ENCODE assay signal across 2 cellular contexts in the genomic region with DNA sequence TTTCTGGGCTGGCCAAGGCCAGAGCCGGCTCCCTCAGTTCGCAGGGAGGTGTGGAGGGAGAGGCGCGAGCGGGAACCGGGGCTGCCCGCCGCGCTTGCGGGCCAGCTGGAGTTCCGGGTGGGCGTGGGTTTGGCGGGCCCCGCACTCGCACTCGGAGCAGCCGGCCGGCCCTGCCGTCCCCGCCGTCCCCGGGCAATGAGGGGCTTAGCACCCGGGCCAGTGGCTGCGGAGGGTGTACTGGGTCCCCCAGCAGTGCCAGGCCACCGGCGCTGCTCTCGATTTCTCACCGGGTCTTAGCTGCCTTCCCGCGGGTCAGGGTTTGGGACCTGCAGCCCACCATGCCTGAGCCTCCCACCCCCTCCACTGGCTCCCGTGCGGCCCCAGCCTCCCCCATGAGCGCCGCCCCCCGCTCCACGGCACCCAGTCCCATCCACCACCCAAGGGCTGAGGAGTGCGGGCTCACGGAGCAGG.
TF ChIP-seq lines count a peak whose summit lies in the region.

No MANE protein-coding gene starts in this region.

TF ChIP-seq in WTC11, 78 proteins besides CTCF, POLR2A, EP300 and RAD21:
- TF ChIP-seq ZNF416 (CRISPR knock-in tag; IDR thresholded peaks at IDR 0.05) (peak; percentile 93), ZNF671 (CRISPR knock-in tag; IDR thresholded peaks at IDR 0.05) (peak; percentile 83; the same call in 1 of the 2 replicates)
- TF ChIP-seq, protein P1, sequence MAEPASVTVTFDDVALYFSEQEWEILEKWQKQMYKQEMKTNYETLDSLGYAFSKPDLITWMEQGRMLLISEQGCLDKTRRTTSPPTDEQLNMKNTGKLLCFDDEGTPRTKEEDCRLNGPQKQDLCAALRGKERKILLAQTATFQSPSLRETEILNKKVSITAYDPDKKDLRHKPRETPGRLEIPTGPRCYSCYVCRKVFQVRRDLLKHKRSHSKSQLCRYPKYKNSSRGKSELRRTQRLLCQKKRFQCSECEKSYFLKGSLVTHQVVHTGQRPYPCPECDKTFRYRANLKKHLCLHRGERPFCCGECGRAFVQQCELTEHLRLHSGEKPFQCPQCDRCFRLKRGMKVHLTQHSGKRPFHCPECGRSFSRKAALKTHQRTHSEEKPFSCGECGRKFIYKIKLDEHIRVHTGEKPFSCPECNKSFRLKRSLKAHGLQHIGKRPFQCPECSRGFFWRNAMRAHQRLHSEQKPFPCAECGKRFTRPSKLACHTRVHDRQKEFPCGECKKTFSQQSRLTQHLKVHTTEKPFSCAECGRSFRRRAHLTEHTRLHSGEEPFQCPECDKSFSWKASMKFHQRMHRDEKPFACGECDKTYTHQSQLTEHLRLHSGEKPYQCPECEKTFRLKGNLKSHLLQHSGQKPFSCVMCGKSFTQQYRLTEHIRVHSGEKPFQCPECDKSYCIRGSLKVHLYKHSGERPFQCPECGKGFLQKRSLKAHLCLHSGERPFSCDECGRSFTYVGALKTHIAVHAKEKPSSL (CRISPR knock-in tag; conservative IDR thresholded peaks at IDR 0.05), result peak; percentile 43; the same call in 1 of the 2 replicates

TF ChIP-seq in HepG2, 621 proteins besides CTCF, POLR2A, EP300 and RAD21:
- TF ChIP-seq AGO1 (IDR thresholded peaks at IDR 0.05; ENCODE audit: low read depth, low read length, poor library complexity, severe bottlenecking) (peak; percentile 27), RBFOX2 (IDR thresholded peaks at IDR 0.05; ENCODE audit: low read depth, low read length) (peak; percentile 49; the same call in 1 of the 2 replicates), ZBTB33 (CRISPR knock-in tag; IDR thresholded peaks at IDR 0.05) (0 out of 2 replicates have a peak, but pooled peaks have one; percentile 14), AGO2 (optimal IDR thresholded peaks at IDR 0.05; ENCODE audit: low read depth, low read length) (peak; percentile 62)
